In the genomic region with DNA sequence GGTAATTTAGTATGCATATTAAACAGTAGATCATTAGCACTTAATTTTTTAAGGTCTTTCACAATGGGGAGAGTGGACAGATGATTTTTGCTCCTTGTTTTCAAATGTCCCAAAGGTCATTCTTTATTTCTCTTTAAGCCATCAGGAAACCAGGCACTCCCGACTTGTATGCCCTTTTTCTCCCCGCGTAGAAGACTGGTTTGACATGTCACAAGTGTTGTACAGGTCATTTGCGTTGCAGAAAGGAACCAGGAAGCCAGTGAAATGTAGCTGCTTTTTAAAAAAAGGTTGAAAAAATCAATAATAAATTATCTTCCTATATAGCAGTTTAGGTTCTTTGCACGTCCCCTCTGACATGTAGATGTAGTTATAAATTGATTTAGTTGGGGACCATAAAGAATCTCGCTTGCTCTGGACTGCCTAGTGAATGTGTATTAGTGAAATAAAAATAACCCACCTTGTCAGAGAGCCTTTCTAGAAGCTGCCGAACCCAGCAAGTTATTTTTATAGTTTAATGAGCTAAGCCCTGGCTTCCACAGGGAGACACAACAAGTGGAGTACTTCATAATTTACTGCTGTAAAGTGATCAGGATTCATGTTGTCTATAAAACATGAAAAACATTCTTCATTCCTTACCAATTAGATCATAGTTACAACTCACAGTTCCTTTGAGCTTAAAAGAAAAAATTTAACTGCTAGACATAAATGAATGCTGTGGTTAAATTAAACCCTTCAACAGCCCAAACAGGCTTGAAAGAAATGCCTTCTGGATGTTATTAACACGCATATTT, we compare ENCODE assay signal across 11 cellular contexts.
DNase-seq lines count a peak whose midpoint lies in the region; ATAC-seq, FAIRE-seq and TF ChIP-seq lines count a peak whose summit lies in the region.
"Had no signal": no experiment of that assay in that cellular context is flagged by ENCODE, and none has a peak within 500 bp of the region (broad histone marks: within the 10 kb centered on the region; RNA-seq: fewer than 3 reads in every experiment).

No MANE protein-coding gene starts in this region.

- no peaks in the 10 kb centered on the region for H3K4me1 Mint-ChIP-seq in activated CD4-positive, alpha-beta memory T cell treated with anti-CD3 and anti-CD28 coated beads for 36 hours (ENCODE audit: low read depth)

- ATAC-seq in HG03108 (IDR thresholded peaks at IDR 0.05; ENCODE audit: unreplicated experiment), result no peak
- ATAC-seq: activated CD8-positive, alpha-beta T cell treated with anti-CD3 and anti-CD28 coated beads for 36 hours had no signal

- intact Hi-C loops in left ventricle myocardium inferior (cut with micrococcal nuclease), result no loop called here
- intact Hi-C loops in activated CD4-positive, alpha-beta memory T cell treated with anti-CD3 and anti-CD28 coated beads for 36 hours (cut with micrococcal nuclease), result no loop called here

- peak; percentile 23 for TF ChIP-seq CTCF in left ventricle myocardium inferior (IDR thresholded peaks at IDR 0.05; ENCODE audit: borderline replicate concordance)

- peak; percentile 82 for FAIRE-seq in TTC549 (lab: Jason Lieb, UNC)
- peak; percentile 9 for FAIRE-seq in urothelium cell line (lab: Jason Lieb, UNC)

- H3K27me3 ChIP-seq in left ventricle myocardium inferior (ENCODE audit: low read depth), result no peaks in the 10 kb centered on the region
- H3K27me3 ChIP-seq: BLaER1 treated with 17β-estradiol and CSF1 and Interleukin-3, amounts not matched to agents 10 nM and 100 nM had no signal

- peak overlapping the region; percentile 14 for H3K4me3 ChIP-seq in left ventricle myocardium inferior
- H3K4me3 ChIP-seq: BLaER1 treated with 17β-estradiol and CSF1 and Interleukin-3, amounts not matched to agents 10 nM and 100 nM had no signal

- POLR2A ChIA-PET in activated CD4-positive, alpha-beta memory T cell treated with anti-CD3 and anti-CD28 coated beads for 36 hours (lab: Charles Lee), result no interaction called here

- no peak overlapping the region for H3K4me3 Mint-ChIP-seq in activated CD4-positive, alpha-beta memory T cell treated with anti-CD3 and anti-CD28 coated beads for 36 hours
- H3K4me3 Mint-ChIP-seq: activated CD8-positive, alpha-beta T cell treated with anti-CD3 and anti-CD28 coated beads for 36 hours had no signal

- CTCF ChIA-PET in activated CD4-positive, alpha-beta memory T cell treated with anti-CD3 and anti-CD28 coated beads for 36 hours (lab: Charles Lee), result no interaction called here

- H3K27ac Mint-ChIP-seq in activated CD4-positive, alpha-beta memory T cell treated with anti-CD3 and anti-CD28 coated beads for 36 hours, result no peak overlapping the region
- H3K27ac Mint-ChIP-seq: activated CD8-positive, alpha-beta T cell treated with anti-CD3 and anti-CD28 coated beads for 36 hours had no signal

- DNase-seq in NCI-H2227 treated with DMSO at 0.1 percent for 48 hours (lab: John Stamatoyannopoulos, UW), result peak; percentile 6
- DNase-seq in NCI-H2227 (lab: John Stamatoyannopoulos, UW; ENCODE audit: unreplicated experiment), result no peak
- DNase-seq in left ventricle myocardium inferior, result no peak
- peak; percentile 35 for DNase-seq in urothelium cell line (ENCODE audit: low spot score)
- DNase-seq in activated T-cell treated with anti-CD3 and anti-CD28 coated beads, Interleukin-2, amount 50 U/mL, for 48 hours, result no peak
- DNase-seq in activated CD4-positive, alpha-beta memory T cell treated with anti-CD3 and anti-CD28 coated beads for 36 hours, result no peak
- DNase-seq: activated CD8-positive, alpha-beta T cell treated with anti-CD3 and anti-CD28 coated beads for 36 hours; mesendoderm had no signal

- peak overlapping the region; percentile 55 for H3K27ac ChIP-seq in left ventricle myocardium inferior (replicated peaks)
- H3K27ac ChIP-seq: BLaER1 treated with 17β-estradiol and CSF1 and Interleukin-3, amounts not matched to agents 10 nM and 100 nM had no signal

- peaks cover 22% of the 10 kb centered on the region for H3K9me3 Mint-ChIP-seq in activated CD4-positive, alpha-beta memory T cell treated with anti-CD3 and anti-CD28 coated beads for 36 hours

- H3K4me1 ChIP-seq in left ventricle myocardium inferior, result peaks cover 15% of the 10 kb centered on the region
- H3K4me1 ChIP-seq: BLaER1 treated with 17β-estradiol and CSF1 and Interleukin-3, amounts not matched to agents 10 nM and 100 nM had no signal

- no peaks in the 10 kb centered on the region for H3K27me3 Mint-ChIP-seq in activated CD4-positive, alpha-beta memory T cell treated with anti-CD3 and anti-CD28 coated beads for 36 hours
- H3K27me3 Mint-ChIP-seq: activated CD8-positive, alpha-beta T cell treated with anti-CD3 and anti-CD28 coated beads for 36 hours had no signal

- H3K36me3 Mint-ChIP-seq in activated CD4-positive, alpha-beta memory T cell treated with anti-CD3 and anti-CD28 coated beads for 36 hours, result no peaks in the 10 kb centered on the region

- H3K36me3 ChIP-seq in left ventricle myocardium inferior, result no peaks in the 10 kb centered on the region
- H3K36me3 ChIP-seq: BLaER1 treated with 17β-estradiol and CSF1 and Interleukin-3, amounts not matched to agents 10 nM and 100 nM had no signal

- peaks cover 40% of the 10 kb centered on the region for H3K9me3 ChIP-seq in left ventricle myocardium inferior (replicated peaks)

Comparison
In these comparisons a context has a peak if more than half of its experiments do, and no peak if none do; other contexts are left out.
1. DNase-seq: peak in NCI-H2227 treated with DMSO at 0.1 percent for 48 hours (single experiment) and urothelium cell line (single experiment); none in NCI-H2227 (single experiment), left ventricle myocardium inferior (single experiment), activated T-cell treated with anti-CD3 and anti-CD28 coated beads, Interleukin-2, amount 50 U/mL, for 48 hours (0 of 2) and activated CD4-positive, alpha-beta memory T cell treated with anti-CD3 and anti-CD28 coated beads for 36 hours (single experiment).